In genomic region chr11:90218606-90219005, GRCh38 we compare ENCODE assay signal across 1 cellular context.
TF ChIP-seq lines count a peak whose summit lies in the region.

No MANE protein-coding gene starts in this region.

TF ChIP-seq in H1, 55 proteins besides CTCF, POLR2A, EP300 and RAD21:
- no peak for TF ChIP-seq SP1 (IDR thresholded peaks at IDR 0.05; ENCODE audit: low read depth, low read length)
